ENCODE assay signal across 2 cellular contexts in genomic region chr15:101458158-101458895, GRCh38.
TF ChIP-seq lines count a peak whose summit lies in the region.

No MANE protein-coding gene starts in this region.

TF ChIP-seq in liver, 16 proteins besides CTCF, POLR2A, EP300 and RAD21:
- no peak for TF ChIP-seq YY1 (IDR thresholded peaks at IDR 0.05)
- TF ChIP-seq NR2F2 (IDR thresholded peaks at IDR 0.05): no peak
- TF ChIP-seq HNF4A (conservative IDR thresholded peaks at IDR 0.05): no peak
- TF ChIP-seq FOXA1 (IDR thresholded peaks at IDR 0.05): no peak
- no peak for TF ChIP-seq TAF1 (conservative IDR thresholded peaks at IDR 0.05)
- TF ChIP-seq ZBTB33 (IDR thresholded peaks at IDR 0.05): no peak
- TF ChIP-seq ATF3 (IDR thresholded peaks at IDR 0.05): no peak
- no peak for TF ChIP-seq HNF4G (IDR thresholded peaks at IDR 0.05)
- no peak for TF ChIP-seq SP1 (IDR thresholded peaks at IDR 0.05)
- no peak for TF ChIP-seq GABPA (IDR thresholded peaks at IDR 0.05 in 1 of 2, conservative IDR thresholded peaks at IDR 0.05 in 1 of 2)
- TF ChIP-seq JUND (IDR thresholded peaks at IDR 0.05): no peak
- no peak for TF ChIP-seq REST (IDR thresholded peaks at IDR 0.05)
- no peak for TF ChIP-seq RXRA (IDR thresholded peaks at IDR 0.05)

TF ChIP-seq in HepG2, 621 proteins besides CTCF, POLR2A, EP300 and RAD21:
- no peak for TF ChIP-seq ZBTB4 (CRISPR knock-in tag; IDR thresholded peaks at IDR 0.05; ENCODE audit: borderline replicate concordance)
- no peak for TF ChIP-seq KAT2B (IDR thresholded peaks at IDR 0.05; ENCODE audit: borderline replicate concordance, low read depth, low read length)
- no peak for TF ChIP-seq ATF1 (CRISPR knock-in tag; IDR thresholded peaks at IDR 0.05)
- no peak for TF ChIP-seq SIX4 (CRISPR knock-in tag; IDR thresholded peaks at IDR 0.05)
- no peak for TF ChIP-seq ZNF253 (CRISPR knock-in tag; IDR thresholded peaks at IDR 0.05; ENCODE audit: borderline replicate concordance)
- TF ChIP-seq MAFK (conservative IDR thresholded peaks at IDR 0.05 in 1 of 2, IDR thresholded peaks at IDR 0.05 in 1 of 2; ENCODE audit: low read length in 2 of 2): no peak
- no peak for TF ChIP-seq SIN3A (IDR thresholded peaks at IDR 0.05; ENCODE audit: borderline replicate concordance, low read depth, low read length)
- no peak for TF ChIP-seq CBX5 (CRISPR knock-in tag; IDR thresholded peaks at IDR 0.05; ENCODE audit: borderline replicate concordance)
- TF ChIP-seq ZNF790 (CRISPR knock-in tag; IDR thresholded peaks at IDR 0.05; ENCODE audit: borderline replicate concordance): no peak
- TF ChIP-seq TAF1 (CRISPR knock-in tag; IDR thresholded peaks at IDR 0.05): no peak
- no peak for TF ChIP-seq CHD2 (IDR thresholded peaks at IDR 0.05; ENCODE audit: low read depth, low read length)
- no peak for TF ChIP-seq XRCC5 (optimal IDR thresholded peaks at IDR 0.05; ENCODE audit: low read length)
- TF ChIP-seq ZSCAN22 (CRISPR knock-in tag; IDR thresholded peaks at IDR 0.05): no peak
- TF ChIP-seq RCOR2 (CRISPR knock-in tag; IDR thresholded peaks at IDR 0.05): no peak
- TF ChIP-seq ZNF205 (CRISPR knock-in tag; IDR thresholded peaks at IDR 0.05): no peak
- TF ChIP-seq, protein P1, sequence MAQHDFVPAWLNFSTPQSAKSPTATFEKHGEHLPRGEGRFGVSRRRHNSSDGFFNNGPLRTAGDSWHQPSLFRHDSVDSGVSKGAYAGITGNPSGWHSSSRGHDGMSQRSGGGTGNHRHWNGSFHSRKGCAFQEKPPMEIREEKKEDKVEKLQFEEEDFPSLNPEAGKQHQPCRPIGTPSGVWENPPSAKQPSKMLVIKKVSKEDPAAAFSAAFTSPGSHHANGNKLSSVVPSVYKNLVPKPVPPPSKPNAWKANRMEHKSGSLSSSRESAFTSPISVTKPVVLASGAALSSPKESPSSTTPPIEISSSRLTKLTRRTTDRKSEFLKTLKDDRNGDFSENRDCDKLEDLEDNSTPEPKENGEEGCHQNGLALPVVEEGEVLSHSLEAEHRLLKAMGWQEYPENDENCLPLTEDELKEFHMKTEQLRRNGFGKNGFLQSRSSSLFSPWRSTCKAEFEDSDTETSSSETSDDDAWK (CRISPR knock-in tag; IDR thresholded peaks at IDR 0.05): no peak
